9 cellular contexts compared by ENCODE assay signal in genomic region chr1:161738627-161739287, GRCh38. TPM values are rescaled to one million over a fixed set of nuclear protein-coding genes. Genes with fewer than 3 reads are reported as not detected.
DNase-seq lines count a peak whose midpoint lies in the region; ATAC-seq and TF ChIP-seq lines count a peak whose summit lies in the region.
"Had no signal": no experiment of that assay in that cellular context is flagged by ENCODE, and none has a peak within 500 bp of the region (broad histone marks: within the 10 kb centered on the region; RNA-seq: fewer than 3 reads in every experiment).

No MANE protein-coding gene starts in this region.

- DNase-seq in Ammon's horn (ENCODE audit: low spot score) (peak; percentile 68), NCI-H226 (peak; percentile 49), epithelial cell of esophagus (ENCODE audit: low read depth) (peak; percentile 86), posterior vena cava (ENCODE audit: low spot score) (no peak)
- peak; percentile 47 for DNase-seq in activated CD4-positive, alpha-beta T cell treated with anti-CD3 and anti-CD28 coated beads for 48 hours
- peak in 9 of 10 donors; percentile 15 to 79 (median 49) for DNase-seq in naive thymus-derived CD8-positive, alpha-beta T cell

- peaks cover 4 to 38% (median 16%) of the 10 kb centered on the region in 4 donors for H3K4me1 Mint-ChIP-seq in naive thymus-derived CD8-positive, alpha-beta T cell

- H3K36me3 Mint-ChIP-seq in naive thymus-derived CD8-positive, alpha-beta T cell = no peaks in the 10 kb centered on the region

- intact Hi-C loops in posterior vena cava (cut with DNase I) = loop anchor here in 1 of 2 donors (5.0 kb wide), 1 partner anchor 251 kb away; no protein-coding TSS in a partner anchor

- POLR2A ChIA-PET in naive thymus-derived CD8-positive, alpha-beta T cell (lab: Charles Lee) = interaction anchor here (0.6 to 8.1 kb wide), 5 partner anchors 11 to 486 kb away, joined by 3 to 49 read pairs (median 5); partner anchors contain the start of gene DUSP12

- no peak overlapping the region for H3K4me3 ChIP-seq in epithelial cell of esophagus (ENCODE audit: low read length)

- no peaks in the 10 kb centered on the region for H3K9me3 Mint-ChIP-seq in naive thymus-derived CD8-positive, alpha-beta T cell

- TF ChIP-seq POLR2A in GM18526 (IDR thresholded peaks at IDR 0.05; ENCODE audit: extremely low read depth, insufficient read length) = peak; percentile 28

- H3K27me3 Mint-ChIP-seq in naive thymus-derived CD8-positive, alpha-beta T cell = no peaks in the 10 kb centered on the region

- H3K27ac Mint-ChIP-seq in naive thymus-derived CD8-positive, alpha-beta T cell = peak overlapping the region in 6 of 10 donors; percentile 16 to 74 (median 49)

- peak; percentile 56 for ATAC-seq in HG02973 (IDR thresholded peaks at IDR 0.05; ENCODE audit: unreplicated experiment)
- ATAC-seq in naive thymus-derived CD8-positive, alpha-beta T cell = peak; percentile 74 to 79

- peak; percentile 69 for TF ChIP-seq CTCF in epithelial cell of esophagus (IDR thresholded peaks at IDR 0.05; ENCODE audit: insufficient read depth, low read depth, low read length, missing control alignments)

- H3K4me3 Mint-ChIP-seq in naive thymus-derived CD8-positive, alpha-beta T cell = peak overlapping the region in 7 of 10 donors; percentile 1 to 55 (median 47)

RNA-seq across cellular contexts. Expression of gene DUSP12, which starts 10.8 kb away (rescaled TPM):
- 10 to 100 TPM; 38.4 to 39.4 TPM for total RNA-seq in naive thymus-derived CD8-positive, alpha-beta T cell
- polyA plus RNA-seq in naive thymus-derived CD8-positive, alpha-beta T cell = 10 to 100 TPM; 62.7 to 73.1 (median 71.1) TPM
- 10 to 100 TPM; 15.5 to 17.4 TPM for total RNA-seq in posterior vena cava

RNA-seq across cellular contexts. Expression of gene FCRLB, which starts 17.4 kb away (rescaled TPM):
- 1 to 10 TPM; 1.1 to 1.2 TPM for total RNA-seq in naive thymus-derived CD8-positive, alpha-beta T cell
- polyA plus RNA-seq in naive thymus-derived CD8-positive, alpha-beta T cell = 1 to 10 TPM in 1 of 3 donors, under 1 TPM in 2; 0.77 to 2.1 (median 0.98) TPM
- total RNA-seq in posterior vena cava = under 1 TPM; 0.38 to 0.74 TPM

RNA-seq across cellular contexts. Expression of gene ATF6, which starts 27.4 kb away (rescaled TPM):
- 10 to 100 TPM; 23.5 to 24.3 TPM for total RNA-seq in naive thymus-derived CD8-positive, alpha-beta T cell
- 10 to 100 TPM; 15.8 to 17.6 (median 16.3) TPM for polyA plus RNA-seq in naive thymus-derived CD8-positive, alpha-beta T cell
- total RNA-seq in posterior vena cava = 10 to 100 TPM; 27.9 to 32.3 TPM

RNA-seq across cellular contexts. Expression of gene FCRLA, which starts 31.7 kb away (rescaled TPM):
- total RNA-seq in naive thymus-derived CD8-positive, alpha-beta T cell = 1 to 10 TPM; 5.0 to 6.4 TPM
- under 1 TPM in 2 of 3 donors, not detected in 1; 0.56 to 0.95 TPM for polyA plus RNA-seq in naive thymus-derived CD8-positive, alpha-beta T cell
- total RNA-seq in posterior vena cava = under 1 TPM in 1 of 2 donors, not detected in 1; 0.19 TPM
- total RNA-seq: T-helper 1 cell treated with Interleukin-12 subunit alpha and Interleukin-12 subunit beta and Interleukin-4 antibody, amounts not matched to agents 30 ng/mL and 1 ng/mL, for 36 hours had no signal
